ENCODE assay signal across 13 cellular contexts in the genomic region with DNA sequence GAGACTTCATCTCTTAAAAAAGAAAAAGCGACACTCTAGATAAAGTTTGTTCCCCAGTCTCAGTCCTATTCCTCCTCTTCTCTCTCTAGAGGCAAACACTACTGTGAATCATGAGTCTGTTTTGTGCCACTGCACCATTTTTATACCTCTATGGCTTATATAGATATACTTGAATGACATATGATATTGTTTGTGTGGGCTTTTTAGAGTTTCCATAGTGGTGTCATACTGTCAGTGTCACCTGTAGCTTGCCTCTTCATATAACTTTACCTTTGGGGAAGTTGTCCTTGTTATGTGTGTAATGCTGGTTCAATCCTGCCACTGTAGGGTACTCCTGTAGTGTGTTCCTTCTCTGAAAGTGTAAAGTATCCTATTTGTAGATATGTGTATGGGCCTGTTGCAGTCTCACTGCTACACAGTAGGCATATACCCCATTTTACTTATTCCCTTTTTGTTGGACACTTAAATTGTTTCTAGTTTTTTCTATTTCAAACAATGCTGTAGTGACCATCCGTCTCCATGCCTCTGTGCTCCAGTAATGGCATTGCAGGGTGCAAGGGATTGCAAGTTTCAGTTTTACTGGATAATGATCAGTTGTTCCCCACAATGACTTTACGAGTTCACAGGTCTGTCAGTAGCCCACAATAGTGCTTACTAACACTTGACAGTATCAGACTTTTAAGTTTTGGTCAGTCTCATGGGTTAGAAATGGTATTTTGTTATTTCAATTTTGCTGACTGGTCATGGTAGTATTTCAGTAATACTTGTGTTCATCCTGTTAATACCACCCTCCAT. TPM values are rescaled to one million over a fixed set of nuclear protein-coding genes. Genes with fewer than 3 reads are reported as not detected.
DNase-seq lines count a peak whose midpoint lies in the region; ATAC-seq, FAIRE-seq and TF ChIP-seq lines count a peak whose summit lies in the region.
"Had no signal": no experiment of that assay in that cellular context is flagged by ENCODE, and none has a peak within 500 bp of the region (broad histone marks: within the 10 kb centered on the region; RNA-seq: fewer than 3 reads in every experiment).

No MANE protein-coding gene starts in this region.

- H3K4me1 ChIP-seq in endocrine pancreas (ENCODE audit: control insufficient read depth, insufficient read depth, low read length), result peaks cover 32% of the 10 kb centered on the region

- H3K27me3 ChIP-seq in endocrine pancreas (ENCODE audit: control insufficient read depth, insufficient read depth, low read length), result no peaks in the 10 kb centered on the region

- peak; percentile 44 for FAIRE-seq in GM18507 (lab: Jason Lieb, UNC)
- FAIRE-seq: H1 had no signal

- DNase-seq in GM18507 (ENCODE audit: extremely low spot score, insufficient read length, low read depth), result no peak
- no peak for DNase-seq in osteocyte (ENCODE audit: extremely low spot score, unreplicated experiment)
- DNase-seq in left lobe of liver (ENCODE audit: low spot score), result no peak
- no peak for DNase-seq in activated CD4-positive, alpha-beta T cell treated with anti-CD3 and anti-CD28 coated beads for 4 hours
- DNase-seq in NCI-H524 treated with DMSO at 0.1 percent for 48 hours (lab: John Stamatoyannopoulos, UW), result no peak
- DNase-seq: activated CD8-positive, alpha-beta memory T cell treated with anti-CD3 and anti-CD28 coated beads for 24 hours; NCI-H524; psoas muscle had no signal

- no peaks in the 10 kb centered on the region for H3K27me3 Mint-ChIP-seq in T-helper 1 cell treated with Interleukin-12 subunit alpha and Interleukin-12 subunit beta and Interleukin-4 antibody, amounts not matched to agents 30 μg/mL and 1 μg/mL, for 36 hours (ENCODE audit: low read depth)
- H3K27me3 Mint-ChIP-seq in osteocyte (ENCODE audit: unreplicated experiment), result no peaks in the 10 kb centered on the region

- H3K9ac ChIP-seq in endocrine pancreas (ENCODE audit: control insufficient read depth, insufficient read depth, low read length), result no peak overlapping the region

- no peaks in the 10 kb centered on the region for H3K9me3 ChIP-seq in endocrine pancreas (ENCODE audit: control insufficient read depth, low read length)
- H3K9me3 ChIP-seq: psoas muscle had no signal

- peak overlapping the region; percentile 82 for H3K27ac Mint-ChIP-seq in T-helper 1 cell treated with Interleukin-12 subunit alpha and Interleukin-12 subunit beta and Interleukin-4 antibody, amounts not matched to agents 30 μg/mL and 1 μg/mL, for 36 hours
- peak overlapping the region; percentile 4 for H3K27ac Mint-ChIP-seq in osteocyte (ENCODE audit: unreplicated experiment)

- ATAC-seq in left lobe of liver (no peak), GM21723 (IDR thresholded peaks at IDR 0.05; ENCODE audit: unreplicated experiment) (no peak)
- ATAC-seq: esophagus mucosa, psoas muscle had no signal

- no peak for TF ChIP-seq CTCF in osteocyte (IDR thresholded peaks at IDR 0.05)

- peaks cover 36% of the 10 kb centered on the region for H3K36me3 Mint-ChIP-seq in T-helper 1 cell treated with Interleukin-12 subunit alpha and Interleukin-12 subunit beta and Interleukin-4 antibody, amounts not matched to agents 30 μg/mL and 1 μg/mL, for 36 hours (ENCODE audit: low read depth)
- H3K36me3 Mint-ChIP-seq in osteocyte (ENCODE audit: unreplicated experiment), result peaks cover 21% of the 10 kb centered on the region

- H3K9me3 Mint-ChIP-seq in T-helper 1 cell treated with Interleukin-12 subunit alpha and Interleukin-12 subunit beta and Interleukin-4 antibody, amounts not matched to agents 30 μg/mL and 1 μg/mL, for 36 hours, result no peaks in the 10 kb centered on the region
- no peaks in the 10 kb centered on the region for H3K9me3 Mint-ChIP-seq in osteocyte (ENCODE audit: unreplicated experiment)

- H3K36me3 ChIP-seq in endocrine pancreas (ENCODE audit: control insufficient read depth, insufficient read depth, low read length), result no peaks in the 10 kb centered on the region

- H3K4me3 Mint-ChIP-seq in T-helper 1 cell treated with Interleukin-12 subunit alpha and Interleukin-12 subunit beta and Interleukin-4 antibody, amounts not matched to agents 30 μg/mL and 1 μg/mL, for 36 hours, result peak overlapping the region; percentile 79
- peak overlapping the region; percentile 41 for H3K4me3 Mint-ChIP-seq in osteocyte (ENCODE audit: unreplicated experiment)

- H3K4me1 Mint-ChIP-seq in T-helper 1 cell treated with Interleukin-12 subunit alpha and Interleukin-12 subunit beta and Interleukin-4 antibody, amounts not matched to agents 30 μg/mL and 1 μg/mL, for 36 hours (ENCODE audit: low read depth), result peaks cover 57% of the 10 kb centered on the region
- H3K4me1 Mint-ChIP-seq in osteocyte (ENCODE audit: unreplicated experiment), result peaks cover 57% of the 10 kb centered on the region

- peak overlapping the region; percentile 60 for H3K4me3 ChIP-seq in endocrine pancreas (ENCODE audit: control insufficient read depth, insufficient read depth, low read length)

RNA-seq across cellular contexts. Expression of a gene that starts 2.7 kb away (rescaled TPM):
- 111 and 115 TPM in 2 replicates for total RNA-seq in osteocyte
- 15.3 TPM for total RNA-seq in left lobe of liver

RNA-seq across cellular contexts. Expression of a gene that starts 33.3 kb away (rescaled TPM):
- total RNA-seq in osteocyte (not detected in 2 replicates), left lobe of liver (not detected)
